In genomic region chr6:53811746-53812145, GRCh38 we compare ENCODE assay signal across 24 cellular contexts. TPM values are rescaled to one million over a fixed set of nuclear protein-coding genes. Genes with fewer than 3 reads are reported as not detected.
DNase-seq lines count a peak whose midpoint lies in the region; ATAC-seq lines count a peak whose summit lies in the region.
"Had no signal": no experiment of that assay in that cellular context is flagged by ENCODE, and none has a peak within 500 bp of the region (broad histone marks: within the 10 kb centered on the region; RNA-seq: fewer than 3 reads in every experiment).

No MANE protein-coding gene starts in this region.

- 47 to 55% methylated on average over 5 of the region's 5 CpGs for WGBS in esophagus, 2 donors

- H3K9me3 Mint-ChIP-seq in stimulated activated effector memory CD8-positive, alpha-beta T cell treated with anti-CD3 and anti-CD28 coated beads, Interleukin-12 subunit alpha, Interleukin-12 subunit beta, amount 100 ng/mL, for 72 hours = no peaks in the 10 kb centered on the region
- H3K9me3 Mint-ChIP-seq: activated CD4-positive, alpha-beta memory T cell treated with anti-CD3 and anti-CD28 coated beads, Interleukin-2, amount 10 ng/mL, durations not matched to agents 7 days and 5 days; activated naive CD4-positive, alpha-beta T cell treated with anti-CD3 and anti-CD28 coated beads, Interleukin-2, amount 50 U/mL, for 72 hours; activated T-cell treated with anti-CD3 and anti-CD28 coated beads, Interleukin-2, amount 50 U/mL, for 4 hours; H9; naive thymus-derived CD8-positive, alpha-beta T cell had no signal

- DNase-seq in DMS53 (lab: John Stamatoyannopoulos, UW) = peak; percentile 52
- no peak for DNase-seq in DMS53 treated with DMSO at 0.1 percent for 48 hours (lab: John Stamatoyannopoulos, UW; ENCODE audit: unreplicated experiment)
- DNase-seq in NCI-H69 (lab: John Stamatoyannopoulos, UW) = peak; percentile 91
- no peak for DNase-seq in stimulated activated effector memory CD8-positive, alpha-beta T cell treated with anti-CD3 and anti-CD28 coated beads, Interleukin-12 subunit alpha, Interleukin-12 subunit beta, amount 100 ng/mL, for 72 hours (ENCODE audit: low spot score in 2 of 2)
- DNase-seq in NCI-H526 treated with DMSO at 0.1 percent for 48 hours (lab: John Stamatoyannopoulos, UW) = no peak
- DNase-seq in NCI-H1092 treated with DMSO at 0.1 percent for 48 hours (lab: John Stamatoyannopoulos, UW) = no peak
- DNase-seq: activated CD4-positive, alpha-beta memory T cell treated with anti-CD3 and anti-CD28 coated beads, Interleukin-2, amount 10 ng/mL, durations not matched to agents 7 days and 5 days; activated T-cell treated with anti-CD3 and anti-CD28 coated beads, Interleukin-2, amount 50 U/mL, for 4 hours; DMS 273 treated with DMSO at 0.1 percent for 48 hours; glutamatergic neuron; immature natural killer cell; Karpas-422; naive thymus-derived CD8-positive, alpha-beta T cell; NCI-H524 treated with DMSO at 0.1 percent for 48 hours; stimulated activated naive B cell treated with anti-CD40 and anti-IgM and Interleukin-4, amounts not matched to agents 10 μg/mL and 1 μg/mL and 100 μg/mL, for 72 hours had no signal

- no peak overlapping the region for H3K4me3 ChIP-seq in esophagus (ENCODE audit: low read depth in 1 of 2, low read length in 2 of 2)
- H3K4me3 ChIP-seq: BLaER1, body of pancreas, lung, upper lobe of right lung had no signal

- H3K27me3 ChIP-seq in esophagus (ENCODE audit: control insufficient read depth in 1 of 2, insufficient read depth in 2 of 2, low read length in 2 of 2) = no peaks in the 10 kb centered on the region
- H3K27me3 ChIP-seq: BLaER1, body of pancreas, upper lobe of right lung had no signal

- H3K36me3 Mint-ChIP-seq in stimulated activated effector memory CD8-positive, alpha-beta T cell treated with anti-CD3 and anti-CD28 coated beads, Interleukin-12 subunit alpha, Interleukin-12 subunit beta, amount 100 ng/mL, for 72 hours = no peaks in the 10 kb centered on the region
- H3K36me3 Mint-ChIP-seq: immature natural killer cell had no signal

- H3K27ac ChIP-seq in esophagus (ENCODE audit: low read depth in 2 of 2, low read length in 1 of 2) = peak overlapping the region; percentile 63 to 80
- H3K27ac ChIP-seq: BLaER1, upper lobe of right lung had no signal

- no peaks in the 10 kb centered on the region for H3K9me3 ChIP-seq in esophagus (ENCODE audit: control insufficient read depth in 2 of 2, insufficient read depth in 1 of 2, low read depth in 1 of 2, low read length in 1 of 2)
- H3K9me3 ChIP-seq: BLaER1, body of pancreas, upper lobe of right lung had no signal

- no peak overlapping the region for H3K27ac Mint-ChIP-seq in stimulated activated effector memory CD8-positive, alpha-beta T cell treated with anti-CD3 and anti-CD28 coated beads, Interleukin-12 subunit alpha, Interleukin-12 subunit beta, amount 100 ng/mL, for 72 hours
- H3K27ac Mint-ChIP-seq: activated CD4-positive, alpha-beta memory T cell treated with anti-CD3 and anti-CD28 coated beads, Interleukin-2, amount 10 ng/mL, durations not matched to agents 7 days and 5 days; dendritic cell treated with granulocyte-macrophage colony-stimulating factor and Interleukin-4, amounts not matched to agents 40 ng/mL and 50 ng/mL, for 4 days; immature natural killer cell; stimulated activated naive B cell treated with anti-CD40 and anti-IgM and Interleukin-4, amounts not matched to agents 10 μg/mL and 1 μg/mL and 100 μg/mL, for 72 hours had no signal

- no peaks in the 10 kb centered on the region for H3K36me3 ChIP-seq in esophagus (ENCODE audit: control insufficient read depth in 2 of 2, insufficient read depth in 2 of 2, low read length in 1 of 2)
- H3K36me3 ChIP-seq: BLaER1, upper lobe of right lung had no signal

- H3K4me1 Mint-ChIP-seq in stimulated activated effector memory CD8-positive, alpha-beta T cell treated with anti-CD3 and anti-CD28 coated beads, Interleukin-12 subunit alpha, Interleukin-12 subunit beta, amount 100 ng/mL, for 72 hours = peaks cover 11% of the 10 kb centered on the region

- no peak overlapping the region for H3K4me3 Mint-ChIP-seq in stimulated activated effector memory CD8-positive, alpha-beta T cell treated with anti-CD3 and anti-CD28 coated beads, Interleukin-12 subunit alpha, Interleukin-12 subunit beta, amount 100 ng/mL, for 72 hours
- H3K4me3 Mint-ChIP-seq: activated CD4-positive, alpha-beta memory T cell treated with anti-CD3 and anti-CD28 coated beads, Interleukin-2, amount 10 ng/mL, durations not matched to agents 7 days and 5 days; activated T-cell treated with anti-CD3 and anti-CD28 coated beads, Interleukin-2, amount 50 U/mL, for 4 hours; dendritic cell treated with granulocyte-macrophage colony-stimulating factor and Interleukin-4, amounts not matched to agents 40 ng/mL and 50 ng/mL, for 4 days; H9; immature natural killer cell; naive thymus-derived CD8-positive, alpha-beta T cell; stimulated activated naive B cell treated with anti-CD40 and anti-IgM and Interleukin-4, amounts not matched to agents 10 μg/mL and 1 μg/mL and 100 μg/mL, for 72 hours had no signal

- H3K4me1 ChIP-seq in esophagus (ENCODE audit: control insufficient read depth in 2 of 2, insufficient read depth in 2 of 2, low read length in 1 of 2) = peaks cover 0 to 15% of the 10 kb centered on the region in 2 donors
- H3K4me1 ChIP-seq: upper lobe of right lung had no signal

- peak; percentile 8 for ATAC-seq in stimulated activated effector memory CD8-positive, alpha-beta T cell treated with anti-CD3 and anti-CD28 coated beads, Interleukin-12 subunit alpha, Interleukin-12 subunit beta, amount 100 ng/mL, for 72 hours
- no peak for ATAC-seq in HG03097 (IDR thresholded peaks at IDR 0.05; ENCODE audit: low FRiP score, unreplicated experiment)
- ATAC-seq: activated naive CD4-positive, alpha-beta T cell treated with anti-CD3 and anti-CD28 coated beads, Interleukin-2, amount 50 U/mL, for 72 hours; activated T-cell treated with anti-CD3 and anti-CD28 coated beads, Interleukin-2, amount 50 U/mL, for 4 hours; naive thymus-derived CD8-positive, alpha-beta T cell had no signal

RNA-seq across cellular contexts. Expression of gene LRRC1, which starts 16.9 kb away (rescaled TPM):
- 10 to 100 TPM; 13.6 to 15.2 TPM for polyA plus RNA-seq in esophagus

Comparison
In these comparisons a context has a peak if more than half of its experiments do, and no peak if none do; other contexts are left out.
1. DNase-seq: peak in DMS53 (single experiment) and NCI-H69 (single experiment); none in DMS53 treated with DMSO at 0.1 percent for 48 hours (single experiment), stimulated activated effector memory CD8-positive, alpha-beta T cell treated with anti-CD3 and anti-CD28 coated beads, Interleukin-12 subunit alpha, Interleukin-12 subunit beta, amount 100 ng/mL, for 72 hours (0 of 2), NCI-H526 treated with DMSO at 0.1 percent for 48 hours (single experiment) and NCI-H1092 treated with DMSO at 0.1 percent for 48 hours (single experiment).